19 cellular contexts compared by ENCODE assay signal in genomic region chr7:36165802-36166201, GRCh38.
"Had no signal": no experiment of that assay in that cellular context is flagged by ENCODE, and none has a peak within 500 bp of the region (broad histone marks: within the 10 kb centered on the region; RNA-seq: fewer than 3 reads in every experiment).

No MANE protein-coding gene starts in this region.

- H3K4me1 ChIP-seq: colonic mucosa, lower lobe of right lung, parathyroid adenoma had no signal

- ATAC-seq: left ventricle myocardium superior; sciatic nerve; stimulated activated memory B cell treated with anti-CD40 and anti-IgM and Interleukin-4, amounts not matched to agents 10 μg/mL and 1 μg/mL and 100 μg/mL, for 72 hours; stimulated activated naive CD8-positive, alpha-beta T cell treated with anti-CD3 and anti-CD28 coated beads, Interleukin-15, Interleukin-2, amounts not matched to agents 100 U/mL and 50 U/mL, for 24 hours had no signal

- H3K27ac Mint-ChIP-seq: dendritic cell treated with granulocyte-macrophage colony-stimulating factor and Interleukin-4, amounts not matched to agents 40 ng/mL and 50 ng/mL, for 4 days; natural killer cell; progenitor cell of endocrine pancreas; stimulated activated memory B cell treated with anti-CD40 and anti-IgM and Interleukin-4, amounts not matched to agents 10 μg/mL and 1 μg/mL and 100 μg/mL, for 72 hours had no signal

- H3K79me2 ChIP-seq: parathyroid adenoma had no signal

- H3K4me1 Mint-ChIP-seq: natural killer cell; neural crest cell; stimulated activated memory B cell treated with anti-CD40 and anti-IgM and Interleukin-4, amounts not matched to agents 10 μg/mL and 1 μg/mL and 100 μg/mL, for 72 hours had no signal

- H2AFZ ChIP-seq: parathyroid adenoma had no signal

- FAIRE-seq: frontal cortex, keratinocyte, urothelium cell line had no signal

- H3K27me3 Mint-ChIP-seq: dendritic cell treated with granulocyte-macrophage colony-stimulating factor and Interleukin-4, amounts not matched to agents 40 ng/mL and 50 ng/mL, for 4 days; progenitor cell of endocrine pancreas had no signal

- H3K27me3 ChIP-seq: colonic mucosa, tibial nerve, upper lobe of left lung had no signal

- H3K4me3 Mint-ChIP-seq: dendritic cell treated with granulocyte-macrophage colony-stimulating factor and Interleukin-4, amounts not matched to agents 40 ng/mL and 50 ng/mL, for 4 days; natural killer cell; neural crest cell; stimulated activated memory B cell treated with anti-CD40 and anti-IgM and Interleukin-4, amounts not matched to agents 10 μg/mL and 1 μg/mL and 100 μg/mL, for 72 hours had no signal

- H3K36me3 Mint-ChIP-seq: natural killer cell; stimulated activated memory B cell treated with anti-CD40 and anti-IgM and Interleukin-4, amounts not matched to agents 10 μg/mL and 1 μg/mL and 100 μg/mL, for 72 hours had no signal

- H3K27ac ChIP-seq: colonic mucosa, lower lobe of right lung, parathyroid adenoma, thoracic aorta, tibial nerve, upper lobe of left lung had no signal

- H3K4me3 ChIP-seq: colonic mucosa, lower lobe of right lung, thoracic aorta, tibial nerve, upper lobe of left lung had no signal

- DNase-seq: colonic mucosa; effector memory CD4-positive, alpha-beta T cell; left ventricle myocardium superior; lower lobe of right lung; natural killer cell; stimulated activated CD4-positive, alpha-beta T cell treated with anti-CD3 and anti-CD28 coated beads, Interleukin-4, amount 100 ng/mL, for 4 hours; stimulated activated naive CD8-positive, alpha-beta T cell treated with anti-CD3 and anti-CD28 coated beads, Interleukin-15, Interleukin-2, amounts not matched to agents 100 U/mL and 50 U/mL, for 24 hours; upper lobe of left lung had no signal

- H3K36me3 ChIP-seq: colonic mucosa, lower lobe of right lung, thoracic aorta, tibial nerve, upper lobe of left lung had no signal

- H3K9me3 Mint-ChIP-seq: dendritic cell treated with granulocyte-macrophage colony-stimulating factor and Interleukin-4, amounts not matched to agents 40 ng/mL and 50 ng/mL, for 4 days; natural killer cell; neural crest cell; stimulated activated memory B cell treated with anti-CD40 and anti-IgM and Interleukin-4, amounts not matched to agents 10 μg/mL and 1 μg/mL and 100 μg/mL, for 72 hours had no signal

- H3K9me3 ChIP-seq: colonic mucosa, lower lobe of right lung, thoracic aorta, tibial nerve, upper lobe of left lung had no signal

- H3K9ac ChIP-seq: parathyroid adenoma had no signal
